In the genomic region with DNA sequence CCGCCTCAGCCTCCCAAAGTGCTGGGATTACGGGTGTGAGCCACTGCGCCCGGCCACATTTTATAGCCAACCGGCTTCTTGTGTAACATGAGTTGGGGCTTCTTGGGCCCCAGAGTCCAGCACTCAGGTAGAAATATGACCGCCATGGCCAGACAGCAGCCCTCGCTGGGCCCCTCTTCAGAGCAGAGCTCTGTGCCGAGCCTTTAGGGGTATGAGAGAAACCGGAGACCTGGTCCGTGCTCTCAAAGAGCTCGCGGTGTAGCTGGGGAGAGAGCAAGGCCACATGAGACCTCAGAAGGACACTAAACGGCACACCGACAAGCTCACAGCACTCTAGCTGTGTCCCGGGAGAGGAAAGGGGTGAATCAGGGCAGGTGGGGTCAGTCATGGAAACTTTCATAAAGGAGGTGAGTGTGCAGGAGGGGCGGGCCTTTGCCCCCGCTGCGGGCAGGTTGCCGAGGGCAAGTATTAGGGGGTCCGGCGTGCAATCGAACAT, we compare ENCODE assay signal across 11 cellular contexts. TPM values are rescaled to one million over a fixed set of nuclear protein-coding genes. Genes with fewer than 3 reads are reported as not detected.
DNase-seq lines count a peak whose midpoint lies in the region; ATAC-seq and TF ChIP-seq lines count a peak whose summit lies in the region.
"Had no signal": no experiment of that assay in that cellular context is flagged by ENCODE, and none has a peak within 500 bp of the region (broad histone marks: within the 10 kb centered on the region; RNA-seq: fewer than 3 reads in every experiment).

No MANE protein-coding gene starts in this region.

- peaks cover 36% of the 10 kb centered on the region for H4K20me1 ChIP-seq in osteoblast (ENCODE audit: insufficient read depth, low read length)

- TF ChIP-seq CTCF in gastroesophageal sphincter (IDR thresholded peaks at IDR 0.05) (no peak), osteoblast (IDR thresholded peaks at IDR 0.05; ENCODE audit: extremely low read depth, low read depth, low read length) (no peak)

- H3K4me1 ChIP-seq in gastroesophageal sphincter (peaks cover 40 to 98% (median 88%) of the 10 kb centered on the region in 3 donors), osteoblast (ENCODE audit: insufficient read depth, low read length) (peaks cover 85% of the 10 kb centered on the region), urinary bladder (ENCODE audit: insufficient read depth) (no peaks in the 10 kb centered on the region)

- WGBS in gastroesophageal sphincter (ENCODE audit: low coverage in 1 of 2), 2 donors = 45 to 77% methylated on average over 2 to 6 of the region's 22 CpGs
- 77% methylated on average over 22 of the region's 22 CpGs for WGBS in urinary bladder

- no peak for TF ChIP-seq POLR2A in gastroesophageal sphincter (IDR thresholded peaks at IDR 0.05)

- intact Hi-C loops in Right ventricle myocardium superior (cut with DNase I) (loop anchor here (5.0 kb wide), 1 partner anchor 44 kb away; no protein-coding TSS in a partner anchor), cardiac septum (cut with DNase I) (no loop called here)

- H3K9me3 ChIP-seq in gastroesophageal sphincter (no peaks in the 10 kb centered on the region), osteoblast (ENCODE audit: low read depth, low read length) (no peaks in the 10 kb centered on the region)

- H3K4me3 ChIP-seq in gastroesophageal sphincter = peak overlapping the region in 1 of 2 donors; percentile 1
- H3K4me3 ChIP-seq in osteoblast (ENCODE audit: insufficient read depth, low read length) = no peak overlapping the region
- H3K4me3 ChIP-seq in urinary bladder (ENCODE audit: low read depth, low read length) = no peak overlapping the region

- peaks cover 88% of the 10 kb centered on the region for H3K79me2 ChIP-seq in osteoblast (ENCODE audit: insufficient read depth, low read length)

- H2AFZ ChIP-seq in osteoblast (ENCODE audit: low read length) = no peak overlapping the region

- no peak for TF ChIP-seq EP300 in gastroesophageal sphincter (IDR thresholded peaks at IDR 0.05)

- H3K27me3 ChIP-seq in gastroesophageal sphincter = no peaks in the 10 kb centered on the region
- no peaks in the 10 kb centered on the region for H3K27me3 ChIP-seq in osteoblast (ENCODE audit: insufficient read depth, low read length)

- peak overlapping the region; percentile 44 for H3K4me2 ChIP-seq in osteoblast (ENCODE audit: insufficient read depth, low read length)

- DNase-seq in Right ventricle myocardium superior (no peak), cardiac septum (ENCODE audit: low spot score) (no peak), osteoblast (ENCODE audit: insufficient read length, low spot score, missing footprints) (peak; percentile 23), left lobe of liver (ENCODE audit: low spot score) (no peak), NCI-H510A (lab: John Stamatoyannopoulos, UW) (no peak), GM19240 (ENCODE audit: insufficient read length, low spot score) (no peak)
- DNase-seq: activated CD4-positive, CD25-positive, alpha-beta regulatory T cell treated with anti-CD3 and anti-CD28 coated beads, Interleukin-2, amount 50 U/mL, for 72 hours; activated naive CD4-positive, alpha-beta T cell treated with Interleukin-2 at 50 U/mL for 16 hours; OCI-M1 had no signal

- ATAC-seq in Right ventricle myocardium superior (ENCODE audit: poor library complexity) (peak; percentile 2), gastroesophageal sphincter (no peak), left lobe of liver (no peak)

- H3K27ac ChIP-seq in gastroesophageal sphincter (peak overlapping the region; percentile 89 to 97 (median 96)), osteoblast (ENCODE audit: low read depth, low read length) (peak overlapping the region; percentile 88), urinary bladder (ENCODE audit: low read depth) (peak overlapping the region; percentile 18)

- H3K36me3 ChIP-seq in gastroesophageal sphincter (peaks cover 0 to 5% of the 10 kb centered on the region in 2 donors), osteoblast (ENCODE audit: insufficient read depth, low read length) (peaks cover 21% of the 10 kb centered on the region), urinary bladder (ENCODE audit: insufficient read depth) (no peaks in the 10 kb centered on the region)

RNA-seq across cellular contexts. Expression of gene ACTN4, which starts 15.8 kb away (rescaled TPM):
- 125 TPM for total RNA-seq in Right ventricle myocardium superior
- 190 TPM for total RNA-seq in cardiac septum
- 100 to 1,000 TPM; 337 to 938 (median 507) TPM for total RNA-seq in gastroesophageal sphincter
- 204 and 229 TPM in 2 replicates for total RNA-seq in osteoblast
- 140 TPM for total RNA-seq in urinary bladder
- 304 TPM for polyA plus RNA-seq in urinary bladder
- 156 TPM for total RNA-seq in left lobe of liver

RNA-seq across cellular contexts. Expression of gene EIF3K, which starts 44.2 kb away (rescaled TPM):
- total RNA-seq in Right ventricle myocardium superior (644 TPM), cardiac septum (483 TPM), gastroesophageal sphincter (100 to 1,000 TPM; 392 to 489 (median 414) TPM), osteoblast (210 and 317 TPM in 2 replicates), urinary bladder (92.4 TPM), left lobe of liver (106 TPM)
- polyA plus RNA-seq in urinary bladder = 373 TPM

RNA-seq across cellular contexts. Expression of gene MAP4K1, which starts 45.5 kb away (rescaled TPM):
- total RNA-seq in Right ventricle myocardium superior = 1.3 TPM
- total RNA-seq in cardiac septum = 1.5 TPM
- total RNA-seq in gastroesophageal sphincter = 10 to 100 TPM in 1 of 4 donors, 1 to 10 TPM in 2, under 1 TPM in 1; 0.62 to 16.1 (median 3.1) TPM
- under 0.01 and 0.72 TPM in 2 replicates for total RNA-seq in osteoblast
- 2.2 TPM for total RNA-seq in urinary bladder
- 1.9 TPM for polyA plus RNA-seq in urinary bladder
- 3.5 TPM for total RNA-seq in left lobe of liver

Comparison
In these comparisons a context has a peak if more than half of its experiments do, and no peak if none do; other contexts are left out.
1. H3K27ac ChIP-seq: peak in every context shown above with its lines; median percentile 96 in gastroesophageal sphincter; 88 in osteoblast; 18 in urinary bladder.